In genomic region chr18:10213526-10213925, GRCh38 we compare ENCODE assay signal across 8 cellular contexts.
DNase-seq lines count a peak whose midpoint lies in the region; ATAC-seq, FAIRE-seq and TF ChIP-seq lines count a peak whose summit lies in the region.

No MANE protein-coding gene starts in this region.

- H3K36me3 ChIP-seq in bronchial epithelial cell (ENCODE audit: control insufficient read depth, insufficient read depth, low read length): no peaks in the 10 kb centered on the region

- peak; percentile 20 for DNase-seq in HCEC 1CT
- DNase-seq in NCI-H1417 treated with DMSO at 0.1 percent for 48 hours (lab: John Stamatoyannopoulos, UW): peak; percentile 15
- peak; percentile 85 for DNase-seq in bronchial epithelial cell (ENCODE audit: low read depth)
- no peak for DNase-seq in kidney glomerular epithelial cell (lab: John Stamatoyannopoulos, UW)
- no peak for DNase-seq in SW480 (ENCODE audit: low spot score)
- no peak for DNase-seq in NCI-H1694 (lab: John Stamatoyannopoulos, UW)

- TF ChIP-seq CTCF in bronchial epithelial cell (IDR thresholded peaks at IDR 0.05; ENCODE audit: insufficient read depth, low read length, severe bottlenecking): no peak

- ATAC-seq in GM18498 (IDR thresholded peaks at IDR 0.05; ENCODE audit: unreplicated experiment) (peak; percentile 78), SK-N-SH treated with all-trans-retinoic acid at 6 μM for 48 hours (no peak)

- FAIRE-seq in bronchial epithelial cell (lab: Jason Lieb, UNC): peak; percentile 50

- no peaks in the 10 kb centered on the region for H3K27me3 ChIP-seq in bronchial epithelial cell (ENCODE audit: control insufficient read depth, insufficient read depth, low read length)

- H3K4me3 ChIP-seq in bronchial epithelial cell (ENCODE audit: low read depth, low read length): no peak overlapping the region

TF ChIP-seq in SK-N-SH treated with all-trans-retinoic acid at 6 μM for 48 hours, 23 proteins besides CTCF, POLR2A, EP300 and RAD21:
- no peak for TF ChIP-seq TCF4 (CRISPR knock-in tag; IDR thresholded peaks at IDR 0.05; ENCODE audit: borderline replicate concordance)
- TF ChIP-seq, protein P1, sequence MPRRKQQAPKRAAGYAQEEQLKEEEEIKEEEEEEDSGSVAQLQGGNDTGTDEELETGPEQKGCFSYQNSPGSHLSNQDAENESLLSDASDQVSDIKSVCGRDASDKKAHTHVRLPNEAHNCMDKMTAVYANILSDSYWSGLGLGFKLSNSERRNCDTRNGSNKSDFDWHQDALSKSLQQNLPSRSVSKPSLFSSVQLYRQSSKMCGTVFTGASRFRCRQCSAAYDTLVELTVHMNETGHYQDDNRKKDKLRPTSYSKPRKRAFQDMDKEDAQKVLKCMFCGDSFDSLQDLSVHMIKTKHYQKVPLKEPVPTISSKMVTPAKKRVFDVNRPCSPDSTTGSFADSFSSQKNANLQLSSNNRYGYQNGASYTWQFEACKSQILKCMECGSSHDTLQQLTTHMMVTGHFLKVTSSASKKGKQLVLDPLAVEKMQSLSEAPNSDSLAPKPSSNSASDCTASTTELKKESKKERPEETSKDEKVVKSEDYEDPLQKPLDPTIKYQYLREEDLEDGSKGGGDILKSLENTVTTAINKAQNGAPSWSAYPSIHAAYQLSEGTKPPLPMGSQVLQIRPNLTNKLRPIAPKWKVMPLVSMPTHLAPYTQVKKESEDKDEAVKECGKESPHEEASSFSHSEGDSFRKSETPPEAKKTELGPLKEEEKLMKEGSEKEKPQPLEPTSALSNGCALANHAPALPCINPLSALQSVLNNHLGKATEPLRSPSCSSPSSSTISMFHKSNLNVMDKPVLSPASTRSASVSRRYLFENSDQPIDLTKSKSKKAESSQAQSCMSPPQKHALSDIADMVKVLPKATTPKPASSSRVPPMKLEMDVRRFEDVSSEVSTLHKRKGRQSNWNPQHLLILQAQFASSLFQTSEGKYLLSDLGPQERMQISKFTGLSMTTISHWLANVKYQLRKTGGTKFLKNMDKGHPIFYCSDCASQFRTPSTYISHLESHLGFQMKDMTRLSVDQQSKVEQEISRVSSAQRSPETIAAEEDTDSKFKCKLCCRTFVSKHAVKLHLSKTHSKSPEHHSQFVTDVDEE (CRISPR knock-in tag; IDR thresholded peaks at IDR 0.05): no peak

Comparison
In these comparisons a context has a peak if more than half of its experiments do, and no peak if none do; other contexts are left out.
1. DNase-seq: peak in HCEC 1CT (single experiment), NCI-H1417 treated with DMSO at 0.1 percent for 48 hours (single experiment) and bronchial epithelial cell (single experiment); none in kidney glomerular epithelial cell (single experiment), SW480 (single experiment) and NCI-H1694 (single experiment).